1 cellular context compared by ENCODE assay signal in the genomic region with DNA sequence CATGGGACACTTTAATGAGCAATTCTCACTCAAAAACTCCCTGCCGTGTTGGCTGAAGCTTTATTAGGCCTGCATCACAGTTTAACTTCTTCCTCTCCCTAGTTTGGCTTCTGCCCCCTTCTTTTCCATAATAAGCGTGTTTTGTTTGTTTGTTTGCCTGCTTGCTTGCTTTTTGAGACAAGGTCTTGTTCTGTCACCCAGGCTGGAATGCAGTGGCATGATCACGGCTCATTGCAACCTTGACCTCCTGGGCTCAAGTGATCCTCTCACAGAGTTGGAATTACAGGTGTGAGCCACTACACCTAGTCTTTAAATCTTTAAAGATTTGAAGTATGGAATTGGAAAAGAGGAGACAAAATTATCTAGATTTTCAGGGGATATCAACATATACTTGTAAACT.
A peak's percentile ranks its signal among the peaks of the same experiment; 100 is the strongest.
TF ChIP-seq lines count a peak whose summit lies in the region.

No MANE protein-coding gene starts in this region.

TF ChIP-seq in HepG2, 621 proteins besides CTCF, POLR2A, EP300 and RAD21 (continued from another document and continues in another):
- TF ChIP-seq, protein P1, sequence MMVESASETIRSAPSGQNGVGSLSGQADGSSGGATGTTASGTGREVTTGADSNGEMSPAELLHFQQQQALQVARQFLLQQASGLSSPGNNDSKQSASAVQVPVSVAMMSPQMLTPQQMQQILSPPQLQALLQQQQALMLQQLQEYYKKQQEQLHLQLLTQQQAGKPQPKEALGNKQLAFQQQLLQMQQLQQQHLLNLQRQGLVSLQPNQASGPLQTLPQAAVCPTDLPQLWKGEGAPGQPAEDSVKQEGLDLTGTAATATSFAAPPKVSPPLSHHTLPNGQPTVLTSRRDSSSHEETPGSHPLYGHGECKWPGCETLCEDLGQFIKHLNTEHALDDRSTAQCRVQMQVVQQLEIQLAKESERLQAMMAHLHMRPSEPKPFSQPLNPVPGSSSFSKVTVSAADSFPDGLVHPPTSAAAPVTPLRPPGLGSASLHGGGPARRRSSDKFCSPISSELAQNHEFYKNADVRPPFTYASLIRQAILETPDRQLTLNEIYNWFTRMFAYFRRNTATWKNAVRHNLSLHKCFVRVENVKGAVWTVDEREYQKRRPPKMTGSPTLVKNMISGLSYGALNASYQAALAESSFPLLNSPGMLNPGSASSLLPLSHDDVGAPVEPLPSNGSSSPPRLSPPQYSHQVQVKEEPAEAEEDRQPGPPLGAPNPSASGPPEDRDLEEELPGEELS (CRISPR knock-in tag; IDR thresholded peaks at IDR 0.05), result peak; percentile 76
- TF ChIP-seq KLF16 (CRISPR knock-in tag; IDR thresholded peaks at IDR 0.05) (no peak), MBD4 (IDR thresholded peaks at IDR 0.05; ENCODE audit: borderline replicate concordance, low read length) (no peak), MED8 (CRISPR knock-in tag; IDR thresholded peaks at IDR 0.05; ENCODE audit: insufficient replicate concordance) (no peak), ZNF264 (CRISPR knock-in tag; IDR thresholded peaks at IDR 0.05) (no peak), HOXA9 (CRISPR knock-in tag; IDR thresholded peaks at IDR 0.05; ENCODE audit: borderline replicate concordance) (no peak), ZNF616 (CRISPR knock-in tag; IDR thresholded peaks at IDR 0.05; ENCODE audit: low read depth) (no peak), NFIC (IDR thresholded peaks at IDR 0.05; ENCODE audit: low read length) (no peak), ZSCAN21 (CRISPR knock-in tag; IDR thresholded peaks at IDR 0.05; ENCODE audit: borderline replicate concordance) (no peak), ZNF124 (CRISPR knock-in tag; IDR thresholded peaks at IDR 0.05) (no peak), ZNF432 (CRISPR knock-in tag; IDR thresholded peaks at IDR 0.05; ENCODE audit: borderline replicate concordance) (no peak), GATAD2A (CRISPR knock-in tag; IDR thresholded peaks at IDR 0.05) (peak; percentile 52), ZNF136 (CRISPR knock-in tag; IDR thresholded peaks at IDR 0.05; ENCODE audit: low read depth) (no peak), ATF7-NPFF (CRISPR knock-in tag; IDR thresholded peaks at IDR 0.05; ENCODE audit: low read depth) (no peak), ZKSCAN8 (CRISPR knock-in tag; IDR thresholded peaks at IDR 0.05; ENCODE audit: borderline replicate concordance) (no peak), ZNF17 (CRISPR knock-in tag; IDR thresholded peaks at IDR 0.05) (no peak), ZFAT (CRISPR knock-in tag; conservative IDR thresholded peaks at IDR 0.05) (no peak), HNRNPH1 (optimal IDR thresholded peaks at IDR 0.05; ENCODE audit: low read depth, low read length) (no peak), ZNF235 (CRISPR knock-in tag; IDR thresholded peaks at IDR 0.05; ENCODE audit: borderline replicate concordance) (no peak), JDP2 (CRISPR knock-in tag; IDR thresholded peaks at IDR 0.05; ENCODE audit: borderline replicate concordance) (no peak), NRL (CRISPR knock-in tag; IDR thresholded peaks at IDR 0.05; ENCODE audit: borderline replicate concordance) (no peak), RBM39 (IDR thresholded peaks at IDR 0.05; ENCODE audit: low read depth, low read length, poor library complexity, severe bottlenecking) (no peak), ZNF644 (CRISPR knock-in tag; IDR thresholded peaks at IDR 0.05; ENCODE audit: low read depth) (no peak), FOXP1 (IDR thresholded peaks at IDR 0.05) (no peak), FOXP1 (CRISPR knock-in tag; IDR thresholded peaks at IDR 0.05) (peak; percentile 89), SOX13 (IDR thresholded peaks at IDR 0.05) (no peak), SOX13 (CRISPR knock-in tag; conservative IDR thresholded peaks at IDR 0.05 in 1 of 2, IDR thresholded peaks at IDR 0.05 in 1 of 2) (0 out of 4 replicates have a peak, but pooled peaks of 1 of the 2 experiments have one; percentile 20)
- TF ChIP-seq, protein P2, sequence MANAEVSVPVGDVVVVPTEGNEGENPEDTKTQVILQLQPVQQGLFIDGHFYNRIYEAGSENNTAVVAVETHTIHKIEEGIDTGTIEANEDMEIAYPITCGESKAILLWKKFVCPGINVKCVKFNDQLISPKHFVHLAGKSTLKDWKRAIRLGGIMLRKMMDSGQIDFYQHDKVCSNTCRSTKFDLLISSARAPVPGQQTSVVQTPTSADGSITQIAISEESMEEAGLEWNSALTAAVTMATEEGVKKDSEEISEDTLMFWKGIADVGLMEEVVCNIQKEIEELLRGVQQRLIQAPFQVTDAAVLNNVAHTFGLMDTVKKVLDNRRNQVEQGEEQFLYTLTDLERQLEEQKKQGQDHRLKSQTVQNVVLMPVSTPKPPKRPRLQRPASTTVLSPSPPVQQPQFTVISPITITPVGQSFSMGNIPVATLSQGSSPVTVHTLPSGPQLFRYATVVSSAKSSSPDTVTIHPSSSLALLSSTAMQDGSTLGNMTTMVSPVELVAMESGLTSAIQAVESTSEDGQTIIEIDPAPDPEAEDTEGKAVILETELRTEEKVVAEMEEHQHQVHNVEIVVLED (CRISPR knock-in tag; IDR thresholded peaks at IDR 0.05; ENCODE audit: borderline replicate concordance), result peak; percentile 24; the same call in 1 of the 2 replicates
- TF ChIP-seq, protein P3, sequence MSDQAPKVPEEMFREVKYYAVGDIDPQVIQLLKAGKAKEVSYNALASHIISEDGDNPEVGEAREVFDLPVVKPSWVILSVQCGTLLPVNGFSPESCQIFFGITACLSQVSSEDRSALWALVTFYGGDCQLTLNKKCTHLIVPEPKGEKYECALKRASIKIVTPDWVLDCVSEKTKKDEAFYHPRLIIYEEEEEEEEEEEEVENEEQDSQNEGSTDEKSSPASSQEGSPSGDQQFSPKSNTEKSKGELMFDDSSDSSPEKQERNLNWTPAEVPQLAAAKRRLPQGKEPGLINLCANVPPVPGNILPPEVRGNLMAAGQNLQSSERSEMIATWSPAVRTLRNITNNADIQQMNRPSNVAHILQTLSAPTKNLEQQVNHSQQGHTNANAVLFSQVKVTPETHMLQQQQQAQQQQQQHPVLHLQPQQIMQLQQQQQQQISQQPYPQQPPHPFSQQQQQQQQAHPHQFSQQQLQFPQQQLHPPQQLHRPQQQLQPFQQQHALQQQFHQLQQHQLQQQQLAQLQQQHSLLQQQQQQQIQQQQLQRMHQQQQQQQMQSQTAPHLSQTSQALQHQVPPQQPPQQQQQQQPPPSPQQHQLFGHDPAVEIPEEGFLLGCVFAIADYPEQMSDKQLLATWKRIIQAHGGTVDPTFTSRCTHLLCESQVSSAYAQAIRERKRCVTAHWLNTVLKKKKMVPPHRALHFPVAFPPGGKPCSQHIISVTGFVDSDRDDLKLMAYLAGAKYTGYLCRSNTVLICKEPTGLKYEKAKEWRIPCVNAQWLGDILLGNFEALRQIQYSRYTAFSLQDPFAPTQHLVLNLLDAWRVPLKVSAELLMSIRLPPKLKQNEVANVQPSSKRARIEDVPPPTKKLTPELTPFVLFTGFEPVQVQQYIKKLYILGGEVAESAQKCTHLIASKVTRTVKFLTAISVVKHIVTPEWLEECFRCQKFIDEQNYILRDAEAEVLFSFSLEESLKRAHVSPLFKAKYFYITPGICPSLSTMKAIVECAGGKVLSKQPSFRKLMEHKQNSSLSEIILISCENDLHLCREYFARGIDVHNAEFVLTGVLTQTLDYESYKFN (CRISPR knock-in tag; conservative IDR thresholded peaks at IDR 0.05), result peak; percentile 58
- TF ChIP-seq, protein P4, sequence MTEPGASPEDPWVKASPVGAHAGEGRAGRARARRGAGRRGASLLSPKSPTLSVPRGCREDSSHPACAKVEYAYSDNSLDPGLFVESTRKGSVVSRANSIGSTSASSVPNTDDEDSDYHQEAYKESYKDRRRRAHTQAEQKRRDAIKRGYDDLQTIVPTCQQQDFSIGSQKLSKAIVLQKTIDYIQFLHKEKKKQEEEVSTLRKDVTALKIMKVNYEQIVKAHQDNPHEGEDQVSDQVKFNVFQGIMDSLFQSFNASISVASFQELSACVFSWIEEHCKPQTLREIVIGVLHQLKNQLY (CRISPR knock-in tag; IDR thresholded peaks at IDR 0.05), result 0 out of 2 replicates have a peak, but pooled peaks have one; percentile 55
- TF ChIP-seq, protein P5, sequence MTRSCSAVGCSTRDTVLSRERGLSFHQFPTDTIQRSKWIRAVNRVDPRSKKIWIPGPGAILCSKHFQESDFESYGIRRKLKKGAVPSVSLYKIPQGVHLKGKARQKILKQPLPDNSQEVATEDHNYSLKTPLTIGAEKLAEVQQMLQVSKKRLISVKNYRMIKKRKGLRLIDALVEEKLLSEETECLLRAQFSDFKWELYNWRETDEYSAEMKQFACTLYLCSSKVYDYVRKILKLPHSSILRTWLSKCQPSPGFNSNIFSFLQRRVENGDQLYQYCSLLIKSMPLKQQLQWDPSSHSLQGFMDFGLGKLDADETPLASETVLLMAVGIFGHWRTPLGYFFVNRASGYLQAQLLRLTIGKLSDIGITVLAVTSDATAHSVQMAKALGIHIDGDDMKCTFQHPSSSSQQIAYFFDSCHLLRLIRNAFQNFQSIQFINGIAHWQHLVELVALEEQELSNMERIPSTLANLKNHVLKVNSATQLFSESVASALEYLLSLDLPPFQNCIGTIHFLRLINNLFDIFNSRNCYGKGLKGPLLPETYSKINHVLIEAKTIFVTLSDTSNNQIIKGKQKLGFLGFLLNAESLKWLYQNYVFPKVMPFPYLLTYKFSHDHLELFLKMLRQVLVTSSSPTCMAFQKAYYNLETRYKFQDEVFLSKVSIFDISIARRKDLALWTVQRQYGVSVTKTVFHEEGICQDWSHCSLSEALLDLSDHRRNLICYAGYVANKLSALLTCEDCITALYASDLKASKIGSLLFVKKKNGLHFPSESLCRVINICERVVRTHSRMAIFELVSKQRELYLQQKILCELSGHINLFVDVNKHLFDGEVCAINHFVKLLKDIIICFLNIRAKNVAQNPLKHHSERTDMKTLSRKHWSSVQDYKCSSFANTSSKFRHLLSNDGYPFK (CRISPR knock-in tag; IDR thresholded peaks at IDR 0.05; ENCODE audit: borderline replicate concordance), result no peak
- TF ChIP-seq, protein P6, sequence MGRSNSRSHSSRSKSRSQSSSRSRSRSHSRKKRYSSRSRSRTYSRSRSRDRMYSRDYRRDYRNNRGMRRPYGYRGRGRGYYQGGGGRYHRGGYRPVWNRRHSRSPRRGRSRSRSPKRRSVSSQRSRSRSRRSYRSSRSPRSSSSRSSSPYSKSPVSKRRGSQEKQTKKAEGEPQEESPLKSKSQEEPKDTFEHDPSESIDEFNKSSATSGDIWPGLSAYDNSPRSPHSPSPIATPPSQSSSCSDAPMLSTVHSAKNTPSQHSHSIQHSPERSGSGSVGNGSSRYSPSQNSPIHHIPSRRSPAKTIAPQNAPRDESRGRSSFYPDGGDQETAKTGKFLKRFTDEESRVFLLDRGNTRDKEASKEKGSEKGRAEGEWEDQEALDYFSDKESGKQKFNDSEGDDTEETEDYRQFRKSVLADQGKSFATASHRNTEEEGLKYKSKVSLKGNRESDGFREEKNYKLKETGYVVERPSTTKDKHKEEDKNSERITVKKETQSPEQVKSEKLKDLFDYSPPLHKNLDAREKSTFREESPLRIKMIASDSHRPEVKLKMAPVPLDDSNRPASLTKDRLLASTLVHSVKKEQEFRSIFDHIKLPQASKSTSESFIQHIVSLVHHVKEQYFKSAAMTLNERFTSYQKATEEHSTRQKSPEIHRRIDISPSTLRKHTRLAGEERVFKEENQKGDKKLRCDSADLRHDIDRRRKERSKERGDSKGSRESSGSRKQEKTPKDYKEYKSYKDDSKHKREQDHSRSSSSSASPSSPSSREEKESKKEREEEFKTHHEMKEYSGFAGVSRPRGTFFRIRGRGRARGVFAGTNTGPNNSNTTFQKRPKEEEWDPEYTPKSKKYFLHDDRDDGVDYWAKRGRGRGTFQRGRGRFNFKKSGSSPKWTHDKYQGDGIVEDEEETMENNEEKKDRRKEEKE (IDR thresholded peaks at IDR 0.05), result no peak
- TF ChIP-seq, protein P7, sequence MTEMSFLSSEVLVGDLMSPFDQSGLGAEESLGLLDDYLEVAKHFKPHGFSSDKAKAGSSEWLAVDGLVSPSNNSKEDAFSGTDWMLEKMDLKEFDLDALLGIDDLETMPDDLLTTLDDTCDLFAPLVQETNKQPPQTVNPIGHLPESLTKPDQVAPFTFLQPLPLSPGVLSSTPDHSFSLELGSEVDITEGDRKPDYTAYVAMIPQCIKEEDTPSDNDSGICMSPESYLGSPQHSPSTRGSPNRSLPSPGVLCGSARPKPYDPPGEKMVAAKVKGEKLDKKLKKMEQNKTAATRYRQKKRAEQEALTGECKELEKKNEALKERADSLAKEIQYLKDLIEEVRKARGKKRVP (CRISPR knock-in tag; IDR thresholded peaks at IDR 0.05), result no peak
- TF ChIP-seq, protein P8, sequence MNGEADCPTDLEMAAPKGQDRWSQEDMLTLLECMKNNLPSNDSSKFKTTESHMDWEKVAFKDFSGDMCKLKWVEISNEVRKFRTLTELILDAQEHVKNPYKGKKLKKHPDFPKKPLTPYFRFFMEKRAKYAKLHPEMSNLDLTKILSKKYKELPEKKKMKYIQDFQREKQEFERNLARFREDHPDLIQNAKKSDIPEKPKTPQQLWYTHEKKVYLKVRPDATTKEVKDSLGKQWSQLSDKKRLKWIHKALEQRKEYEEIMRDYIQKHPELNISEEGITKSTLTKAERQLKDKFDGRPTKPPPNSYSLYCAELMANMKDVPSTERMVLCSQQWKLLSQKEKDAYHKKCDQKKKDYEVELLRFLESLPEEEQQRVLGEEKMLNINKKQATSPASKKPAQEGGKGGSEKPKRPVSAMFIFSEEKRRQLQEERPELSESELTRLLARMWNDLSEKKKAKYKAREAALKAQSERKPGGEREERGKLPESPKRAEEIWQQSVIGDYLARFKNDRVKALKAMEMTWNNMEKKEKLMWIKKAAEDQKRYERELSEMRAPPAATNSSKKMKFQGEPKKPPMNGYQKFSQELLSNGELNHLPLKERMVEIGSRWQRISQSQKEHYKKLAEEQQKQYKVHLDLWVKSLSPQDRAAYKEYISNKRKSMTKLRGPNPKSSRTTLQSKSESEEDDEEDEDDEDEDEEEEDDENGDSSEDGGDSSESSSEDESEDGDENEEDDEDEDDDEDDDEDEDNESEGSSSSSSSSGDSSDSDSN (CRISPR knock-in tag; IDR thresholded peaks at IDR 0.05), result no peak
- TF ChIP-seq, protein P9, sequence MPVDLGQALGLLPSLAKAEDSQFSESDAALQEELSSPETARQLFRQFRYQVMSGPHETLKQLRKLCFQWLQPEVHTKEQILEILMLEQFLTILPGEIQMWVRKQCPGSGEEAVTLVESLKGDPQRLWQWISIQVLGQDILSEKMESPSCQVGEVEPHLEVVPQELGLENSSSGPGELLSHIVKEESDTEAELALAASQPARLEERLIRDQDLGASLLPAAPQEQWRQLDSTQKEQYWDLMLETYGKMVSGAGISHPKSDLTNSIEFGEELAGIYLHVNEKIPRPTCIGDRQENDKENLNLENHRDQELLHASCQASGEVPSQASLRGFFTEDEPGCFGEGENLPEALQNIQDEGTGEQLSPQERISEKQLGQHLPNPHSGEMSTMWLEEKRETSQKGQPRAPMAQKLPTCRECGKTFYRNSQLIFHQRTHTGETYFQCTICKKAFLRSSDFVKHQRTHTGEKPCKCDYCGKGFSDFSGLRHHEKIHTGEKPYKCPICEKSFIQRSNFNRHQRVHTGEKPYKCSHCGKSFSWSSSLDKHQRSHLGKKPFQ (CRISPR knock-in tag; IDR thresholded peaks at IDR 0.05; ENCODE audit: insufficient replicate concordance), result peak; percentile 52
- TF ChIP-seq, protein P10, sequence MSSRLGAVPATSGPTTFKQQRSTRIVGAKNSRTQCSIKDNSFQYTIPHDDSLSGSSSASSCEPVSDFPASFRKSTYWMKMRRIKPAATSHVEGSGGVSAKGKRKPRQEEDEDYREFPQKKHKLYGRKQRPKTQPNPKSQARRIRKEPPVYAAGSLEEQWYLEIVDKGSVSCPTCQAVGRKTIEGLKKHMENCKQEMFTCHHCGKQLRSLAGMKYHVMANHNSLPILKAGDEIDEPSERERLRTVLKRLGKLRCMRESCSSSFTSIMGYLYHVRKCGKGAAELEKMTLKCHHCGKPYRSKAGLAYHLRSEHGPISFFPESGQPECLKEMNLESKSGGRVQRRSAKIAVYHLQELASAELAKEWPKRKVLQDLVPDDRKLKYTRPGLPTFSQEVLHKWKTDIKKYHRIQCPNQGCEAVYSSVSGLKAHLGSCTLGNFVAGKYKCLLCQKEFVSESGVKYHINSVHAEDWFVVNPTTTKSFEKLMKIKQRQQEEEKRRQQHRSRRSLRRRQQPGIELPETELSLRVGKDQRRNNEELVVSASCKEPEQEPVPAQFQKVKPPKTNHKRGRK (CRISPR knock-in tag; IDR thresholded peaks at IDR 0.05), result no peak
